In the genomic region with DNA sequence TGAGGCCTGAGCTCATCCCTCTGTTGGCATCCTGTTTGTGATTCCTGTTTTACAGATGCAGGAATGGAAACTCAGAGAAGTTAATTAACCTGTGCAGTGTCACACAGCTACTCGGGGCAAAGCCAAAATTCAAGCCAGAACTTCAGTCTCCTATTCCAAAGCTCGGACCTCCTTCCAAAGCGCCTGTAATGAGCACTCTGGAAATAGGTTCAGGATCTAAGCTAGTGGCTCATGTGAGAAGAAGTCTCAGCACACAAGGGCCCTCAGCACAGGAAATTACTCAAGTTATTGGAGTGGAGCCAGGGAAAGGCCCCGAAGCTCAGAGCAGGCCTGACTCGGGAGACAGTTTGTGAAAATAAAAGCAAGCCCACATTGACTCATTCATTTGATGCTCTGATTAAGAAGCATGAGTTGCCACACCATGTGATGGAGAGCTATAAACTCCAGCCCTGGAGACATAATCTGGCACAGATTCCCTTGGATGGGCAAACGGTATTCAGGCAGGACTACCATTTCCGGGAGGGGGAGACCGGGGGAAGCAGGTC, we compare ENCODE assay signal across 8 cellular contexts. TPM values are rescaled to one million over a fixed set of nuclear protein-coding genes. Genes with fewer than 3 reads are reported as not detected.
DNase-seq lines count a peak whose midpoint lies in the region; ATAC-seq, FAIRE-seq and TF ChIP-seq lines count a peak whose summit lies in the region.

No MANE protein-coding gene starts in this region.

- H3K4me2 ChIP-seq in KMS-11 (peak overlapping the region; percentile 80), K562 (ENCODE audit: insufficient read depth, low read length) (no peak overlapping the region)

- FAIRE-seq in K562 (lab: Jason Lieb, UNC) = no peak

- ATAC-seq in GM21381 (IDR thresholded peaks at IDR 0.05; ENCODE audit: unreplicated experiment) (peak; percentile 75), K562 (no peak)

- H3K9me3 ChIP-seq in K562 (replicated peaks; ENCODE audit: control insufficient read depth, insufficient read depth, low read depth, low read length) = no peaks in the 10 kb centered on the region

- BruUV-seq in K562 (replicated peaks; lab: Mats Ljungman, UMichigan) = no TSS peak

- TF ChIP-seq EP300 in K562 (IDR thresholded peaks at IDR 0.05; ENCODE audit: low read length) = no peak

- H3K4me3 ChIP-seq in KMS-11 (IDR thresholded peaks at IDR 0.05; ENCODE audit: insufficient read depth, low read depth, low read length) (no peak overlapping the region), K562 (no peak overlapping the region)

- H3K9ac ChIP-seq in KMS-11 (no peak overlapping the region), K562 (ENCODE audit: insufficient read depth in 1 of 2, low read depth in 2 of 2, low read length in 2 of 2) (no peak overlapping the region)

- no peaks in the 10 kb centered on the region for H3K36me3 ChIP-seq in KMS-11 (ENCODE audit: insufficient read depth)
- no peaks in the 10 kb centered on the region for H3K36me3 ChIP-seq in K562 (ENCODE audit: control insufficient read depth, insufficient read depth, low read length)

- TF ChIP-seq POLR2A in K562 (conservative IDR thresholded peaks at IDR 0.05) = no peak

- H3K9me1 ChIP-seq in K562 (ENCODE audit: control insufficient read depth, insufficient read depth, low read length) = no peaks in the 10 kb centered on the region

- H3K4me1 ChIP-seq in KMS-11 (ENCODE audit: low read depth, poor library complexity, severe bottlenecking) (peaks cover 56% of the 10 kb centered on the region), K562 (replicated peaks in 1 of 2; ENCODE audit: control insufficient read depth in 2 of 2, insufficient read depth in 2 of 2, low read length in 2 of 2) (no peaks in the 10 kb centered on the region)

- H2AFZ ChIP-seq in KMS-11 (ENCODE audit: low read depth) (peak overlapping the region; percentile 48), K562 (ENCODE audit: low read depth, low read length) (no peak overlapping the region)

- POLR2A ChIA-PET in K562 (lab: Yijun Ruan, JAX) = interaction anchor here (0.5 to 1.1 kb wide), 3 partner anchors 8 to 182 kb away, joined by 3 to 4 read pairs (median 3); no protein-coding TSS in a partner anchor

- intact Hi-C loops in K562 (cut with micrococcal nuclease) = no loop called here

- CTCF ChIA-PET in K562 (lab: Yijun Ruan, JAX; ENCODE audit: low intra/inter-chr PET ratio) = no interaction called here

- WGBS in K562 (ENCODE audit: insufficient coverage, low coverage, missing lambda C conversion rate) = 2% methylated on average over 8 of the region's 8 CpGs

- H3K79me2 ChIP-seq in KMS-11 (ENCODE audit: insufficient read depth, low read depth) = no peaks in the 10 kb centered on the region
- no peaks in the 10 kb centered on the region for H3K79me2 ChIP-seq in K562 (ENCODE audit: control insufficient read depth, insufficient read depth, low read length)

- TF ChIP-seq RAD21 in K562 (CRISPR knock-in tag; conservative IDR thresholded peaks at IDR 0.05 in 1 of 2, IDR thresholded peaks at IDR 0.05 in 1 of 2) = no peak

- no peaks in the 10 kb centered on the region for H4K20me1 ChIP-seq in KMS-11 (ENCODE audit: insufficient read depth)
- no peaks in the 10 kb centered on the region for H4K20me1 ChIP-seq in K562 (replicated peaks; ENCODE audit: control insufficient read depth, insufficient read depth, low read length)

- no peaks in the 10 kb centered on the region for H3K27me3 ChIP-seq in KMS-11 (ENCODE audit: insufficient read depth, low read depth)
- H3K27me3 ChIP-seq in K562 (ENCODE audit: control insufficient read depth in 2 of 2, insufficient read depth in 2 of 2, low read length in 2 of 2) = peaks cover 36 to 53% of the 10 kb centered on the region in 2 experiments; a peak in 4 of 5 replicates

- DNase-seq in CD1c-positive myeloid dendritic cell (ENCODE audit: extremely low spot score) = peak; percentile 90
- DNase-seq in T1000 (lab: John Stamatoyannopoulos, UW) = peak; percentile 88
- DNase-seq in K562 (ENCODE audit: extremely low read depth in 1 of 4, low spot score in 3 of 4) = peak in 1 of 4 experiments; percentile 9
- DNase-seq in kidney tubule cell (ENCODE audit: low spot score) = peak; percentile 100
- DNase-seq in stimulated activated CD4-positive, alpha-beta T cell treated with anti-CD3 and anti-CD28 coated beads, Interleukin-4, amount 100 ng/mL, for 48 hours (ENCODE audit: low read depth in 2 of 2) = peak; percentile 37 to 61
- DNase-seq in iPS-NIHi11 (ENCODE audit: low spot score) = no peak

- in situ Hi-C loops in K562 (cut with MboI) = no loop called here

- TF ChIP-seq CTCF in KMS-11 (conservative IDR thresholded peaks at IDR 0.05; ENCODE audit: low read depth, low read length) (no peak), K562 (IDR thresholded peaks at IDR 0.05 in 2 of 3, conservative IDR thresholded peaks at IDR 0.05 in 1 of 3; ENCODE audit: insufficient read depth in 2 of 3, low read depth in 1 of 3, low read length in 3 of 3) (no peak)

- H3K27ac ChIP-seq in KMS-11 (peak overlapping the region; percentile 77), K562 (ENCODE audit: extremely low read depth, low read depth, low read length) (no peak overlapping the region)

TF ChIP-seq in K562, 482 proteins besides CTCF, POLR2A, EP300 and RAD21 (continues in another document):
- TF ChIP-seq RBM25 (IDR thresholded peaks at IDR 0.05; ENCODE audit: low read depth, low read length, severe bottlenecking) (peak; percentile 81), ATF7 (IDR thresholded peaks at IDR 0.05) (no peak), ZNF3 (CRISPR knock-in tag; IDR thresholded peaks at IDR 0.05) (no peak), MAFK (IDR thresholded peaks at IDR 0.05; ENCODE audit: low read length) (no peak), ZFP36 (IDR thresholded peaks at IDR 0.05; ENCODE audit: low read depth, low read length, partially characterized antibody) (peak; percentile 58), MCM2 (IDR thresholded peaks at IDR 0.05; ENCODE audit: low read depth) (no peak), NFIC (IDR thresholded peaks at IDR 0.05) (peak; percentile 71), CEBPG (CRISPR knock-in tag; IDR thresholded peaks at IDR 0.05) (no peak), CEBPG (tag; conservative IDR thresholded peaks at IDR 0.05 in 1 of 2, IDR thresholded peaks at IDR 0.05 in 1 of 2) (peak in 1 of 2 experiments; percentile 52; a peak in 1 of 4 replicates), NR2C2 (CRISPR knock-in tag; IDR thresholded peaks at IDR 0.05) (no peak), NR2C2 (tag; IDR thresholded peaks at IDR 0.05) (no peak), BCOR (IDR thresholded peaks at IDR 0.05) (peak; percentile 51; the same call in 1 of the 2 replicates), STAT5A (IDR thresholded peaks at IDR 0.05; ENCODE audit: borderline replicate concordance, low read length) (no peak), SMARCA4 (IDR thresholded peaks at IDR 0.05) (no peak), ZBTB8A (IDR thresholded peaks at IDR 0.05; ENCODE audit: partially characterized antibody) (no peak), TBL1XR1 (IDR thresholded peaks at IDR 0.05; ENCODE audit: low read length in 2 of 2) (no peak)
- TF ChIP-seq, protein P1, sequence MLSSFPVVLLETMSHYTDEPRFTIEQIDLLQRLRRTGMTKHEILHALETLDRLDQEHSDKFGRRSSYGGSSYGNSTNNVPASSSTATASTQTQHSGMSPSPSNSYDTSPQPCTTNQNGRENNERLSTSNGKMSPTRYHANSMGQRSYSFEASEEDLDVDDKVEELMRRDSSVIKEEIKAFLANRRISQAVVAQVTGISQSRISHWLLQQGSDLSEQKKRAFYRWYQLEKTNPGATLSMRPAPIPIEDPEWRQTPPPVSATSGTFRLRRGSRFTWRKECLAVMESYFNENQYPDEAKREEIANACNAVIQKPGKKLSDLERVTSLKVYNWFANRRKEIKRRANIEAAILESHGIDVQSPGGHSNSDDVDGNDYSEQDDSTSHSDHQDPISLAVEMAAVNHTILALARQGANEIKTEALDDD (IDR thresholded peaks at IDR 0.05) = no peak

RNA-seq across cellular contexts. Expression of a gene that starts 50.6 kb away (rescaled TPM):
- 2.5 and 10.4 TPM in 2 replicates for total RNA-seq in K562 (2011; cell fraction: chromatin; rRNA removed; ENCODE audit: low replicate concordance)
- 1.1 and 1.2 TPM in 2 replicates for total RNA-seq in K562 (2011; cell fraction: nucleolus; rRNA removed)
- 1.8 and 3.4 TPM in 2 replicates for total RNA-seq in K562 (2011; cell fraction: nucleoplasm; rRNA removed)
- total RNA-seq in K562 (2014; rRNA removed) = 0.73 and 1.3 TPM in 2 replicates
- 1.6 and 1.7 TPM in 2 replicates for total RNA-seq in K562 (2014; rRNA removed; fragmentation: Illumina TruSeq; extraction: Trizol)
- 0.94 and 1.2 TPM in 2 replicates for total RNA-seq in K562 (2015; rRNA removed; fragmentation: Illumina TruSeq; extraction: Trizol)
- 1.6 and 2.1 TPM in 2 replicates for total RNA-seq in K562 (2021)
- polyA plus RNA-seq in K562 (2011; rRNA removed) = 1.5 and 2.4 TPM in 2 replicates
- 0.52 and 1.5 TPM in 2 replicates for polyA plus RNA-seq in K562 (2011; cell fraction: cytosol; rRNA removed)
- 1.5 and 2.3 TPM in 2 replicates for polyA plus RNA-seq in K562 (2011; cell fraction: nucleus; rRNA removed)
- 1.6 and 2.3 TPM in 2 replicates for polyA plus RNA-seq in K562 (2012)
- polyA plus RNA-seq in K562 (2014; fragmentation: Illumina TruSeq; extraction: Trizol) = 0.83 and 0.91 TPM in 2 replicates
- polyA plus RNA-seq in K562 (2014; fragmentation: Nextera tagmentation; extraction: Ambion mirVana) = 1 to 10 TPM in 1 of 2 experiments, under 1 TPM in 1; 0.73 to 1.6 TPM
- polyA plus RNA-seq in K562 (2014; rRNA removed) = 1.1 and 1.4 TPM in 2 replicates
- polyA minus RNA-seq in K562 (2011; rRNA and poly(A)+ RNA removed) = 3.9 and 5.5 TPM in 2 replicates
- 0.86 and 3.0 TPM in 2 replicates for polyA minus RNA-seq in K562 (2011; cell fraction: cytosol; rRNA and poly(A)+ RNA removed)
- polyA minus RNA-seq in K562 (2011; cell fraction: nucleus; rRNA and poly(A)+ RNA removed) = 2.7 and 4.8 TPM in 2 replicates
